ENCODE assay signal across 8 cellular contexts in genomic region chr9:98057095-98057799, GRCh38. TPM values are rescaled to one million over a fixed set of nuclear protein-coding genes. Genes with fewer than 3 reads are reported as not detected.
A peak's percentile ranks its signal among the peaks of the same experiment; 100 is the strongest.
DNase-seq lines count a peak whose midpoint lies in the region; ATAC-seq and TF ChIP-seq lines count a peak whose summit lies in the region.

No MANE protein-coding gene starts in this region.

- H3K27ac ChIP-seq in angular gyrus (ENCODE audit: low read depth, low read length) = peak overlapping the region; percentile 35
- peak overlapping the region; percentile 94 to 98 (median 97) for H3K27ac ChIP-seq in stomach

- H3K9me3 ChIP-seq in stomach = no peaks in the 10 kb centered on the region

- no peak for TF ChIP-seq POLR2A in stomach (IDR thresholded peaks at IDR 0.05)

- H3K4me1 ChIP-seq in stomach = peaks cover 12 to 53% (median 41%) of the 10 kb centered on the region in 4 donors

- peaks cover 11 to 21% (median 17%) of the 10 kb centered on the region in 4 donors for H3K36me3 ChIP-seq in stomach

- DNase-seq in GM10266 (ENCODE audit: extremely low spot score) (peak; percentile 15), LHCN-M2 (ENCODE audit: low read depth) (peak; percentile 51), inferior parietal cortex (ENCODE audit: extremely low spot score) (peak; percentile 26), stomach (no peak), NCI-H2029 treated with DMSO at 0.1 percent for 48 hours (lab: John Stamatoyannopoulos, UW) (no peak), AG08395 (ENCODE audit: low spot score) (no peak)

- intact Hi-C loops in stomach (cut with DNase I; ENCODE audit: low total_unique reads) = no loop called here

- no peak for ATAC-seq in GM21786 (IDR thresholded peaks at IDR 0.05; ENCODE audit: unreplicated experiment)

- no peaks in the 10 kb centered on the region for H3K27me3 ChIP-seq in stomach

- TF ChIP-seq EP300 in stomach (IDR thresholded peaks at IDR 0.05) = no peak

- TF ChIP-seq CTCF in GM10266 (IDR thresholded peaks at IDR 0.05; ENCODE audit: control insufficient read depth, insufficient read depth, low read depth, missing control alignments) (no peak), stomach (IDR thresholded peaks at IDR 0.05) (no peak)

- 1 to 4% (median 3%) methylated on average over 16 to 17 of the region's 17 CpGs for WGBS in stomach, 5 donors

- H3K4me3 ChIP-seq in stomach = peak overlapping the region; percentile 61 to 86 (median 78)

RNA-seq across cellular contexts. Expression of gene NANS, which starts 0.7 kb away (rescaled TPM):
- total RNA-seq in LHCN-M2 (2014; rRNA removed) (68.0 and 73.1 TPM in 2 replicates), stomach (100 to 1,000 TPM in 1 of 5 donors, 10 to 100 TPM in 4; 12.1 to 261 (median 82.1) TPM)
- 92.9 TPM for polyA plus RNA-seq in LHCN-M2 (2012)
- 100 to 1,000 TPM in 2 of 3 donors, 10 to 100 TPM in 1; 95.3 to 143 (median 104) TPM for polyA plus RNA-seq in stomach

Comparison
In these comparisons a context has a peak if more than half of its experiments do, and no peak if none do; other contexts are left out.
1. DNase-seq: peak in GM10266 (single experiment), LHCN-M2 (single experiment) and inferior parietal cortex (single experiment); none in stomach (single experiment), NCI-H2029 treated with DMSO at 0.1 percent for 48 hours (single experiment) and AG08395 (single experiment).